ENCODE assay signal across 1 cellular context in the genomic region with DNA sequence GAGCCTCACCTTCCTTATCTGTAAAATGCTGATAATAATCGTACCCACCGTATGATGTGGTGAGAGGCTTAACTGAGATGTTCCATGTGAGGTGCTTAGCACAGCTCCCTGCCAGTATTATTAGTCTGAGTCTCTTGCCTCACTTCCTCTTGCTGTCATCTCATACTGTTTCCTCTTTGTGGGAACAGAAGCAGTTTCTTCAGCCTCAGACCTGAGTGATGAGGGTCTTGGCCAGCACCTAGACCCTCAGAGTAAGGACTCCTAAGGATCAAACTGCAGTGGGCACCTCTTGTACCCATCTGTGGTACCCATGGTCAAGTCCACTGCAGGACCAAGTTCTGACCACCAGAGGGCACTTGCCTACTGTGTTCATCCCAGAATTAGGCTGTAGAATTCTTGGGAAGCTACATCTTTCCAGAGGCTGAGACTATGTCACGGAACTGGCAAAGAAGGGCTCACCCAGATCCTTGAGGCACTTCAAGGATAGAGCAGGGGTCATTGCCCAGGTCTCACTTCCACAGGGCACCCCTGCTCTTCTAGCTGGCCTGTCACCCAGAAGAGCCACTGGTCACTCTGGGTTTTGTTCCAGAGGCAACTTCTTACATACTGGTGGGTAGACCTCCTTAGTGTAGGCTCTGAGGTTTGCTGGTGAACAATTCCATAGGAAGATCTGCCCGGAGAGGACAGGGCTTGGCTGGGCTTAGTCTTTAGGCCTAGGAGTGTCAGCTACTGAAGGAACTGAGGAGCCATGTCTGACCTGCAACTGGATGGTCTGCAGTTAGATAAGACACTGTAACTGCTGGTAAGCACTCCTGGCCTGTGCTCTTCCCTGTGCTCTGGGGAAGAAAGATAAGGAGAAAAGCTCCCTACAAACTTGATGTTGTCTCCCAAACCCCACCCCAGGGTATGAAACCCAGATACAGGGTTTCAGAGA.
TF ChIP-seq lines count a peak whose summit lies in the region.

No MANE protein-coding gene starts in this region.

TF ChIP-seq in HepG2, 621 proteins besides CTCF, POLR2A, EP300 and RAD21 (continued from another document and continues in another):
- TF ChIP-seq, protein P1, sequence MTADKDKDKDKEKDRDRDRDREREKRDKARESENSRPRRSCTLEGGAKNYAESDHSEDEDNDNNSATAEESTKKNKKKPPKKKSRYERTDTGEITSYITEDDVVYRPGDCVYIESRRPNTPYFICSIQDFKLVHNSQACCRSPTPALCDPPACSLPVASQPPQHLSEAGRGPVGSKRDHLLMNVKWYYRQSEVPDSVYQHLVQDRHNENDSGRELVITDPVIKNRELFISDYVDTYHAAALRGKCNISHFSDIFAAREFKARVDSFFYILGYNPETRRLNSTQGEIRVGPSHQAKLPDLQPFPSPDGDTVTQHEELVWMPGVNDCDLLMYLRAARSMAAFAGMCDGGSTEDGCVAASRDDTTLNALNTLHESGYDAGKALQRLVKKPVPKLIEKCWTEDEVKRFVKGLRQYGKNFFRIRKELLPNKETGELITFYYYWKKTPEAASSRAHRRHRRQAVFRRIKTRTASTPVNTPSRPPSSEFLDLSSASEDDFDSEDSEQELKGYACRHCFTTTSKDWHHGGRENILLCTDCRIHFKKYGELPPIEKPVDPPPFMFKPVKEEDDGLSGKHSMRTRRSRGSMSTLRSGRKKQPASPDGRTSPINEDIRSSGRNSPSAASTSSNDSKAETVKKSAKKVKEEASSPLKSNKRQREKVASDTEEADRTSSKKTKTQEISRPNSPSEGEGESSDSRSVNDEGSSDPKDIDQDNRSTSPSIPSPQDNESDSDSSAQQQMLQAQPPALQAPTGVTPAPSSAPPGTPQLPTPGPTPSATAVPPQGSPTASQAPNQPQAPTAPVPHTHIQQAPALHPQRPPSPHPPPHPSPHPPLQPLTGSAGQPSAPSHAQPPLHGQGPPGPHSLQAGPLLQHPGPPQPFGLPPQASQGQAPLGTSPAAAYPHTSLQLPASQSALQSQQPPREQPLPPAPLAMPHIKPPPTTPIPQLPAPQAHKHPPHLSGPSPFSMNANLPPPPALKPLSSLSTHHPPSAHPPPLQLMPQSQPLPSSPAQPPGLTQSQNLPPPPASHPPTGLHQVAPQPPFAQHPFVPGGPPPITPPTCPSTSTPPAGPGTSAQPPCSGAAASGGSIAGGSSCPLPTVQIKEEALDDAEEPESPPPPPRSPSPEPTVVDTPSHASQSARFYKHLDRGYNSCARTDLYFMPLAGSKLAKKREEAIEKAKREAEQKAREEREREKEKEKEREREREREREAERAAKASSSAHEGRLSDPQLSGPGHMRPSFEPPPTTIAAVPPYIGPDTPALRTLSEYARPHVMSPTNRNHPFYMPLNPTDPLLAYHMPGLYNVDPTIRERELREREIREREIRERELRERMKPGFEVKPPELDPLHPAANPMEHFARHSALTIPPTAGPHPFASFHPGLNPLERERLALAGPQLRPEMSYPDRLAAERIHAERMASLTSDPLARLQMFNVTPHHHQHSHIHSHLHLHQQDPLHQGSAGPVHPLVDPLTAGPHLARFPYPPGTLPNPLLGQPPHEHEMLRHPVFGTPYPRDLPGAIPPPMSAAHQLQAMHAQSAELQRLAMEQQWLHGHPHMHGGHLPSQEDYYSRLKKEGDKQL (CRISPR knock-in tag; IDR thresholded peaks at IDR 0.05; ENCODE audit: low read depth), result no peak
- TF ChIP-seq, protein P2, sequence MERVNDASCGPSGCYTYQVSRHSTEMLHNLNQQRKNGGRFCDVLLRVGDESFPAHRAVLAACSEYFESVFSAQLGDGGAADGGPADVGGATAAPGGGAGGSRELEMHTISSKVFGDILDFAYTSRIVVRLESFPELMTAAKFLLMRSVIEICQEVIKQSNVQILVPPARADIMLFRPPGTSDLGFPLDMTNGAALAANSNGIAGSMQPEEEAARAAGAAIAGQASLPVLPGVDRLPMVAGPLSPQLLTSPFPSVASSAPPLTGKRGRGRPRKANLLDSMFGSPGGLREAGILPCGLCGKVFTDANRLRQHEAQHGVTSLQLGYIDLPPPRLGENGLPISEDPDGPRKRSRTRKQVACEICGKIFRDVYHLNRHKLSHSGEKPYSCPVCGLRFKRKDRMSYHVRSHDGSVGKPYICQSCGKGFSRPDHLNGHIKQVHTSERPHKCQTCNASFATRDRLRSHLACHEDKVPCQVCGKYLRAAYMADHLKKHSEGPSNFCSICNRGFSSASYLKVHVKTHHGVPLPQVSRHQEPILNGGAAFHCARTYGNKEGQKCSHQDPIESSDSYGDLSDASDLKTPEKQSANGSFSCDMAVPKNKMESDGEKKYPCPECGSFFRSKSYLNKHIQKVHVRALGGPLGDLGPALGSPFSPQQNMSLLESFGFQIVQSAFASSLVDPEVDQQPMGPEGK (CRISPR knock-in tag; IDR thresholded peaks at IDR 0.05), result peak; percentile 39; the same call in 1 of the 2 replicates
- TF ChIP-seq ZNF577 (CRISPR knock-in tag; IDR thresholded peaks at IDR 0.05; ENCODE audit: borderline replicate concordance, low read depth) (no peak), ARID3A (IDR thresholded peaks at IDR 0.05; ENCODE audit: low read depth, low read length) (0 out of 2 replicates have a peak, but pooled peaks have one; percentile 9), GTF2F1 (IDR thresholded peaks at IDR 0.05; ENCODE audit: low read length) (no peak), ESRRA (CRISPR knock-in tag; IDR thresholded peaks at IDR 0.05; ENCODE audit: low read depth) (peak; percentile 72; the same call in 1 of the 2 replicates), ZC3H13 (CRISPR knock-in tag; IDR thresholded peaks at IDR 0.05) (no peak), BRF2 (CRISPR knock-in tag; IDR thresholded peaks at IDR 0.05) (no peak; the same call in 1 of the 2 replicates), JDP2 (CRISPR knock-in tag; IDR thresholded peaks at IDR 0.05; ENCODE audit: borderline replicate concordance) (no peak), RBFOX2 (IDR thresholded peaks at IDR 0.05; ENCODE audit: low read depth, low read length) (no peak), CHD2 (IDR thresholded peaks at IDR 0.05; ENCODE audit: low read depth, low read length) (no peak), HCFC1 (IDR thresholded peaks at IDR 0.05; ENCODE audit: low read depth, low read length) (no peak), TOE1 (CRISPR knock-in tag; IDR thresholded peaks at IDR 0.05) (no peak), ZNF101 (CRISPR knock-in tag; IDR thresholded peaks at IDR 0.05; ENCODE audit: borderline replicate concordance, low read depth) (0 out of 2 replicates have a peak, but pooled peaks have one; percentile 38), PRMT3 (CRISPR knock-in tag; IDR thresholded peaks at IDR 0.05; ENCODE audit: borderline replicate concordance, low read depth) (no peak), ELK4 (CRISPR knock-in tag; IDR thresholded peaks at IDR 0.05; ENCODE audit: borderline replicate concordance) (no peak), ZSCAN21 (CRISPR knock-in tag; IDR thresholded peaks at IDR 0.05; ENCODE audit: borderline replicate concordance) (no peak), NFRKB (IDR thresholded peaks at IDR 0.05) (no peak), ZNF292 (CRISPR knock-in tag; IDR thresholded peaks at IDR 0.05; ENCODE audit: borderline replicate concordance, low read depth) (no peak), HMG20A (CRISPR knock-in tag; IDR thresholded peaks at IDR 0.05; ENCODE audit: borderline replicate concordance) (0 out of 2 replicates have a peak, but pooled peaks have one; percentile 29), SNAPC2 (CRISPR knock-in tag; IDR thresholded peaks at IDR 0.05) (no peak), PAX8 (CRISPR knock-in tag; IDR thresholded peaks at IDR 0.05; ENCODE audit: borderline replicate concordance) (0 out of 2 replicates have a peak, but pooled peaks have one; percentile 50), DNMT1 (CRISPR knock-in tag; IDR thresholded peaks at IDR 0.05) (peak; percentile 80; the same call in 1 of the 2 replicates), ZNF446 (CRISPR knock-in tag; IDR thresholded peaks at IDR 0.05) (no peak), DR1 (CRISPR knock-in tag; IDR thresholded peaks at IDR 0.05) (0 out of 2 replicates have a peak, but pooled peaks have one; percentile 3), ZNF639 (CRISPR knock-in tag; conservative IDR thresholded peaks at IDR 0.05) (no peak), ATF7-NPFF (CRISPR knock-in tag; IDR thresholded peaks at IDR 0.05; ENCODE audit: low read depth) (peak; percentile 40; the same call in 1 of the 2 replicates), ZFP36L2 (CRISPR knock-in tag; IDR thresholded peaks at IDR 0.05) (no peak), GATAD1 (CRISPR knock-in tag; IDR thresholded peaks at IDR 0.05) (peak; percentile 48)
- TF ChIP-seq, protein P3, sequence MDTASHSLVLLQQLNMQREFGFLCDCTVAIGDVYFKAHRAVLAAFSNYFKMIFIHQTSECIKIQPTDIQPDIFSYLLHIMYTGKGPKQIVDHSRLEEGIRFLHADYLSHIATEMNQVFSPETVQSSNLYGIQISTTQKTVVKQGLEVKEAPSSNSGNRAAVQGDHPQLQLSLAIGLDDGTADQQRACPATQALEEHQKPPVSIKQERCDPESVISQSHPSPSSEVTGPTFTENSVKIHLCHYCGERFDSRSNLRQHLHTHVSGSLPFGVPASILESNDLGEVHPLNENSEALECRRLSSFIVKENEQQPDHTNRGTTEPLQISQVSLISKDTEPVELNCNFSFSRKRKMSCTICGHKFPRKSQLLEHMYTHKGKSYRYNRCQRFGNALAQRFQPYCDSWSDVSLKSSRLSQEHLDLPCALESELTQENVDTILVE (CRISPR knock-in tag; IDR thresholded peaks at IDR 0.05), result peak; percentile 47; the same call in 1 of the 2 replicates
- TF ChIP-seq, protein P4, sequence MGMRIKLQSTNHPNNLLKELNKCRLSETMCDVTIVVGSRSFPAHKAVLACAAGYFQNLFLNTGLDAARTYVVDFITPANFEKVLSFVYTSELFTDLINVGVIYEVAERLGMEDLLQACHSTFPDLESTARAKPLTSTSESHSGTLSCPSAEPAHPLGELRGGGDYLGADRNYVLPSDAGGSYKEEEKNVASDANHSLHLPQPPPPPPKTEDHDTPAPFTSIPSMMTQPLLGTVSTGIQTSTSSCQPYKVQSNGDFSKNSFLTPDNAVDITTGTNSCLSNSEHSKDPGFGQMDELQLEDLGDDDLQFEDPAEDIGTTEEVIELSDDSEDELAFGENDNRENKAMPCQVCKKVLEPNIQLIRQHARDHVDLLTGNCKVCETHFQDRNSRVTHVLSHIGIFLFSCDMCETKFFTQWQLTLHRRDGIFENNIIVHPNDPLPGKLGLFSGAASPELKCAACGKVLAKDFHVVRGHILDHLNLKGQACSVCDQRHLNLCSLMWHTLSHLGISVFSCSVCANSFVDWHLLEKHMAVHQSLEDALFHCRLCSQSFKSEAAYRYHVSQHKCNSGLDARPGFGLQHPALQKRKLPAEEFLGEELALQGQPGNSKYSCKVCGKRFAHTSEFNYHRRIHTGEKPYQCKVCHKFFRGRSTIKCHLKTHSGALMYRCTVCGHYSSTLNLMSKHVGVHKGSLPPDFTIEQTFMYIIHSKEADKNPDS (CRISPR knock-in tag; IDR thresholded peaks at IDR 0.05), result peak; percentile 81
- TF ChIP-seq, protein P5, sequence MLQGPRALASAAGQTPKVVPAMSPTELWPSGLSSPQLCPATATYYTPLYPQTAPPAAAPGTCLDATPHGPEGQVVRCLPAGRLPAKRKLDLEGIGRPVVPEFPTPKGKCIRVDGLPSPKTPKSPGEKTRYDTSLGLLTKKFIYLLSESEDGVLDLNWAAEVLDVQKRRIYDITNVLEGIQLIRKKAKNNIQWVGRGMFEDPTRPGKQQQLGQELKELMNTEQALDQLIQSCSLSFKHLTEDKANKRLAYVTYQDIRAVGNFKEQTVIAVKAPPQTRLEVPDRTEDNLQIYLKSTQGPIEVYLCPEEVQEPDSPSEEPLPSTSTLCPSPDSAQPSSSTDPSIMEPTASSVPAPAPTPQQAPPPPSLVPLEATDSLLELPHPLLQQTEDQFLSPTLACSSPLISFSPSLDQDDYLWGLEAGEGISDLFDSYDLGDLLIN (CRISPR knock-in tag; IDR thresholded peaks at IDR 0.05; ENCODE audit: borderline replicate concordance), result no peak
- TF ChIP-seq, protein P6, sequence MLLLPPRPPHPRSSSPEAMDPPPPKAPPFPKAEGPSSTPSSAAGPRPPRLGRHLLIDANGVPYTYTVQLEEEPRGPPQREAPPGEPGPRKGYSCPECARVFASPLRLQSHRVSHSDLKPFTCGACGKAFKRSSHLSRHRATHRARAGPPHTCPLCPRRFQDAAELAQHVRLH (CRISPR knock-in tag; IDR thresholded peaks at IDR 0.05; ENCODE audit: borderline replicate concordance, low read depth), result no peak
